16 cellular contexts compared by ENCODE assay signal in genomic region chr15:77974416-77975331, GRCh38.
A peak's percentile ranks its signal among the peaks of the same experiment; 100 is the strongest.
DNase-seq lines count a peak whose midpoint lies in the region; ATAC-seq and TF ChIP-seq lines count a peak whose summit lies in the region.
"Had no signal": no experiment of that assay in that cellular context is flagged by ENCODE, and none has a peak within 500 bp of the region (broad histone marks: within the 10 kb centered on the region; RNA-seq: fewer than 3 reads in every experiment).

No MANE protein-coding gene starts in this region.

- H3K14ac ChIP-seq in trophoblast cell (ENCODE audit: low read length) = peak overlapping the region; percentile 48

- H3K4me1 ChIP-seq in right atrium auricular region (peaks cover 0 to 26% of the 10 kb centered on the region in 2 donors), trophoblast cell (ENCODE audit: control insufficient read depth in 1 of 2, insufficient read depth in 2 of 2, low read length in 2 of 2) (peaks cover 20 to 25% of the 10 kb centered on the region in 2 experiments), upper lobe of right lung (peaks cover 5% of the 10 kb centered on the region)

- no peak overlapping the region for H3K23ac ChIP-seq in trophoblast cell (ENCODE audit: low read length)

- peak overlapping the region; percentile 18 for H2BK120ac ChIP-seq in trophoblast cell (ENCODE audit: insufficient read depth, low read length, poor library complexity)

- H3K4me2 ChIP-seq in trophoblast cell (ENCODE audit: low read length) = no peak overlapping the region
- H3K4me2 ChIP-seq: A549 had no signal

- no peaks in the 10 kb centered on the region for H3K9me3 ChIP-seq in right atrium auricular region
- H3K9me3 ChIP-seq in trophoblast cell (ENCODE audit: insufficient read depth, low read depth, low read length) = no peaks in the 10 kb centered on the region
- no peaks in the 10 kb centered on the region for H3K9me3 ChIP-seq in upper lobe of right lung
- H3K9me3 ChIP-seq: A549 had no signal

- H2AFZ ChIP-seq in trophoblast cell (ENCODE audit: insufficient read depth, low read length, poor library complexity) = no peak overlapping the region

- no CpG with 5 or more reads among the region's 14 CpGs for WGBS in trophoblast cell (ENCODE audit: extremely low coverage, insufficient coverage, insufficient read length)

- TF ChIP-seq CTCF in right atrium auricular region (IDR thresholded peaks at IDR 0.05) (no peak), upper lobe of right lung (IDR thresholded peaks at IDR 0.05) (no peak)

- H2BK5ac ChIP-seq in trophoblast cell (ENCODE audit: low read depth, low read length, poor library complexity) = peak overlapping the region; percentile 4

- H3K36me3 ChIP-seq in right atrium auricular region = no peaks in the 10 kb centered on the region
- H3K36me3 ChIP-seq in trophoblast cell (ENCODE audit: control insufficient read depth in 1 of 2, insufficient read depth in 2 of 2, low read length in 2 of 2) = no peaks in the 10 kb centered on the region
- H3K36me3 ChIP-seq in upper lobe of right lung = no peaks in the 10 kb centered on the region

- H3K79me1 ChIP-seq in trophoblast cell (ENCODE audit: low read length) = peaks cover 12% of the 10 kb centered on the region

- peak overlapping the region; percentile 3 for H3K4ac ChIP-seq in trophoblast cell (ENCODE audit: low read depth, low read length)

- H4K91ac ChIP-seq in trophoblast cell (ENCODE audit: low read depth, low read length) = peak overlapping the region; percentile 71

- ATAC-seq in left cardiac atrium (no peak), left lobe of liver (no peak), upper lobe of right lung (no peak), GM21786 (IDR thresholded peaks at IDR 0.05; ENCODE audit: unreplicated experiment) (no peak)
- ATAC-seq: GM12878 had no signal

- H3K27me3 ChIP-seq in right atrium auricular region (no peaks in the 10 kb centered on the region), trophoblast cell (ENCODE audit: insufficient read depth, low read length) (no peaks in the 10 kb centered on the region), upper lobe of right lung (no peaks in the 10 kb centered on the region)

- H4K12ac ChIP-seq in trophoblast cell (ENCODE audit: low read depth, low read length) = no peak overlapping the region

- peak overlapping the region; percentile 57 to 66 for H3K27ac ChIP-seq in right atrium auricular region
- peak overlapping the region; percentile 37 for H3K27ac ChIP-seq in trophoblast cell (ENCODE audit: low read depth, low read length)
- peak overlapping the region; percentile 60 for H3K27ac ChIP-seq in upper lobe of right lung
- H3K27ac ChIP-seq: A549 had no signal

- H3K4me3 ChIP-seq in right atrium auricular region (no peak overlapping the region), trophoblast cell (ENCODE audit: low read depth, low read length) (no peak overlapping the region), upper lobe of right lung (no peak overlapping the region)
- H3K4me3 ChIP-seq: A549, GM12878 had no signal

- H2AK5ac ChIP-seq in trophoblast cell (ENCODE audit: low read length) = peak overlapping the region; percentile 3

- DNase-seq in right atrium auricular region (ENCODE audit: low spot score) (no peak), left cardiac atrium (no peak), left lobe of liver (ENCODE audit: low spot score) (peak; percentile 42), trophoblast cell (no peak), upper lobe of right lung (no peak), SW 1271 (lab: John Stamatoyannopoulos, UW) (no peak), posterior vena cava (ENCODE audit: low spot score) (no peak)
- DNase-seq: GOT3, KBM-7, NCI-H1436, NCI-H2029, NCI-H2171 treated with DMSO at 0.1 percent for 48 hours, NCI-H748 treated with DMSO at 0.1 percent for 48 hours had no signal

- no peak overlapping the region for H3K9ac ChIP-seq in trophoblast cell (ENCODE audit: low read length)

- H3K79me2 ChIP-seq in trophoblast cell (ENCODE audit: control insufficient read depth, insufficient read depth, low read length, poor library complexity) = no peaks in the 10 kb centered on the region

- peak overlapping the region; percentile 5 for H4K8ac ChIP-seq in trophoblast cell (ENCODE audit: low read depth, low read length)

- intact Hi-C loops in left cardiac atrium (cut with DNase I) = no loop called here
- intact Hi-C loops in upper lobe of right lung (cut with DNase I) = no loop called here
- intact Hi-C loops in posterior vena cava (cut with DNase I) = no loop called here

- peak overlapping the region; percentile 34 for H3K18ac ChIP-seq in trophoblast cell (ENCODE audit: low read length)

- H2BK12ac ChIP-seq in trophoblast cell (ENCODE audit: low read length) = peak overlapping the region; percentile 56
